In genomic region chr16:69127966-69128510, GRCh38 we compare ENCODE assay signal across 18 cellular contexts. TPM values are rescaled to one million over a fixed set of nuclear protein-coding genes. Genes with fewer than 3 reads are reported as not detected.
DNase-seq lines count a peak whose midpoint lies in the region; ATAC-seq and TF ChIP-seq lines count a peak whose summit lies in the region.
"Had no signal": no experiment of that assay in that cellular context is flagged by ENCODE, and none has a peak within 500 bp of the region (broad histone marks: within the 10 kb centered on the region; RNA-seq: fewer than 3 reads in every experiment).

No MANE protein-coding gene starts in this region.

- TF ChIP-seq CTCF in adrenal gland (IDR thresholded peaks at IDR 0.05): no peak
- TF ChIP-seq CTCF in upper lobe of right lung (IDR thresholded peaks at IDR 0.05): no peak

- H3K36me3 ChIP-seq in adrenal gland (replicated peaks in 1 of 2) (peaks cover 0 to 5% of the 10 kb centered on the region in 2 donors), mucosa of stomach (ENCODE audit: control insufficient read depth, insufficient read depth, low read length) (no peaks in the 10 kb centered on the region), upper lobe of right lung (peaks cover 10% of the 10 kb centered on the region)

- peaks cover 68% of the 10 kb centered on the region for H3K36me3 Mint-ChIP-seq in activated T-cell treated with anti-CD3 and anti-CD28 coated beads, Interleukin-2, amount 50 U/mL, for 24 hours (ENCODE audit: low read depth)

- peak overlapping the region; percentile 17 for H3K9ac ChIP-seq in mucosa of stomach (ENCODE audit: low read length)

- intact Hi-C loops in adrenal gland (cut with DNase I) (loop anchor here (10.0 kb wide), 1 partner anchor 283 kb away; the partner anchor contains the start of gene TANGO6 (in 2 of the 2)), upper lobe of right lung (cut with DNase I) (no loop called here)

- peaks cover 2 to 33% of the 10 kb centered on the region in 2 donors for H3K4me1 ChIP-seq in adrenal gland (replicated peaks in 1 of 2)
- peaks cover 4% of the 10 kb centered on the region for H3K4me1 ChIP-seq in mucosa of stomach (ENCODE audit: control insufficient read depth, insufficient read depth, low read length)
- peaks cover 10% of the 10 kb centered on the region for H3K4me1 ChIP-seq in upper lobe of right lung

- TF ChIP-seq POLR2A in adrenal gland (IDR thresholded peaks at IDR 0.05): no peak

- no peak for DNase-seq in activated T-cell treated with anti-CD3 and anti-CD28 coated beads, Interleukin-2, amount 50 U/mL, for 24 hours
- DNase-seq in activated T-cell treated with anti-CD3 and anti-CD28 coated beads, Interleukin-2, amount 50 U/mL, for 1 hour: no peak
- DNase-seq in adrenal gland (peak in 5 of 7 donors; percentile 35 to 77 (median 54)), upper lobe of right lung (peak; percentile 21), NCI-H2107 treated with DMSO at 0.1 percent for 48 hours (lab: John Stamatoyannopoulos, UW; ENCODE audit: unreplicated experiment) (no peak), occipital lobe (lab: John Stamatoyannopoulos, UW) (no peak)
- DNase-seq: 8988T; CD8-positive, alpha-beta memory T cell; DMS79 treated with DMSO at 0.1 percent for 48 hours; MV-4-11; NCI-H1417 treated with DMSO at 0.1 percent for 48 hours; NCI-H1930; NCI-H510A; NCI-H774 had no signal

- 55 to 64% (median 59%) methylated on average over 12 of the region's 12 CpGs for WGBS in adrenal gland, 4 donors

- ATAC-seq in upper lobe of right lung (no peak), GM21515 (IDR thresholded peaks at IDR 0.05; ENCODE audit: unreplicated experiment) (no peak)
- ATAC-seq: K562 had no signal

- H3K9me3 ChIP-seq in adrenal gland (replicated peaks in 1 of 3) (no peaks in the 10 kb centered on the region), mucosa of stomach (ENCODE audit: control insufficient read depth, low read length) (no peaks in the 10 kb centered on the region), upper lobe of right lung (no peaks in the 10 kb centered on the region)
- H3K9me3 ChIP-seq: HAP-1 had no signal

- H3K9me3 Mint-ChIP-seq in activated T-cell treated with anti-CD3 and anti-CD28 coated beads, Interleukin-2, amount 50 U/mL, for 24 hours: no peaks in the 10 kb centered on the region
- H3K9me3 Mint-ChIP-seq: CD8-positive, alpha-beta memory T cell had no signal

- peak overlapping the region; percentile 9 for H3K27ac Mint-ChIP-seq in activated T-cell treated with anti-CD3 and anti-CD28 coated beads, Interleukin-2, amount 50 U/mL, for 24 hours

- no peak overlapping the region for H3K4me3 Mint-ChIP-seq in activated T-cell treated with anti-CD3 and anti-CD28 coated beads, Interleukin-2, amount 50 U/mL, for 24 hours

- peaks cover 53% of the 10 kb centered on the region for H3K4me1 Mint-ChIP-seq in activated T-cell treated with anti-CD3 and anti-CD28 coated beads, Interleukin-2, amount 50 U/mL, for 24 hours (ENCODE audit: low read depth)

- no peak overlapping the region for H3K4me3 ChIP-seq in adrenal gland
- H3K4me3 ChIP-seq in mucosa of stomach (ENCODE audit: low read length): no peak overlapping the region
- no peak overlapping the region for H3K4me3 ChIP-seq in upper lobe of right lung
- H3K4me3 ChIP-seq: HAP-1, K562 had no signal

- no peaks in the 10 kb centered on the region for H3K27me3 ChIP-seq in adrenal gland
- no peaks in the 10 kb centered on the region for H3K27me3 ChIP-seq in mucosa of stomach (ENCODE audit: control insufficient read depth, insufficient read depth, low read length)
- H3K27me3 ChIP-seq in upper lobe of right lung: no peaks in the 10 kb centered on the region

- no peaks in the 10 kb centered on the region for H3K27me3 Mint-ChIP-seq in activated T-cell treated with anti-CD3 and anti-CD28 coated beads, Interleukin-2, amount 50 U/mL, for 24 hours
- H3K27me3 Mint-ChIP-seq: CD8-positive, alpha-beta memory T cell had no signal

- H3K27ac ChIP-seq in adrenal gland (peak overlapping the region in 3 of 5 donors; percentile 48 to 63 (median 50)), upper lobe of right lung (no peak overlapping the region)

RNA-seq across cellular contexts. Expression of gene CHTF8, which starts 4.3 kb away (rescaled TPM):
- total RNA-seq in adrenal gland (100 to 1,000 TPM in 3 of 8 donors, 10 to 100 TPM in 5; 60.2 to 207 (median 86.7) TPM), upper lobe of right lung (97.3 TPM), occipital lobe (37.7 TPM)
- 100 to 1,000 TPM in 1 of 3 donors, 10 to 100 TPM in 2; 34.0 to 103 (median 37.7) TPM for polyA plus RNA-seq in adrenal gland

RNA-seq across cellular contexts. Expression of gene UTP4, which starts 4.4 kb away (rescaled TPM):
- 10 to 100 TPM in 7 of 8 donors, 1 to 10 TPM in 1; 8.8 to 51.2 (median 27.8) TPM for total RNA-seq in adrenal gland
- 10 to 100 TPM; 16.2 to 50.8 (median 24.9) TPM for polyA plus RNA-seq in adrenal gland
- 36.5 TPM for total RNA-seq in upper lobe of right lung
- 30.9 TPM for total RNA-seq in occipital lobe

RNA-seq across cellular contexts. Expression of gene HAS3, which starts 22.6 kb away (rescaled TPM):
- total RNA-seq in adrenal gland (1 to 10 TPM in 1 of 8 donors, under 1 TPM in 7; 0.06 to 1.1 (median 0.43) TPM), upper lobe of right lung (8.2 TPM), occipital lobe (6.6 TPM)
- polyA plus RNA-seq in adrenal gland: 1 to 10 TPM in 1 of 3 donors, under 1 TPM in 2; 0.27 to 1.2 (median 0.91) TPM

RNA-seq across cellular contexts. Expression of gene SNTB2, which starts 58.9 kb away (rescaled TPM):
- total RNA-seq in adrenal gland (10 to 100 TPM; 24.2 to 52.7 (median 45.1) TPM), upper lobe of right lung (44.6 TPM), occipital lobe (8.9 TPM)
- 1 to 10 TPM; 3.6 to 8.8 (median 8.4) TPM for polyA plus RNA-seq in adrenal gland

Comparison
In these comparisons a context has a peak if more than half of its experiments do, and no peak if none do; other contexts are left out.
1. DNase-seq: peak in adrenal gland (5 of 7) and upper lobe of right lung (single experiment); none in activated T-cell treated with anti-CD3 and anti-CD28 coated beads, Interleukin-2, amount 50 U/mL, for 24 hours (single experiment), activated T-cell treated with anti-CD3 and anti-CD28 coated beads, Interleukin-2, amount 50 U/mL, for 1 hour (single experiment), NCI-H2107 treated with DMSO at 0.1 percent for 48 hours (single experiment) and occipital lobe (single experiment).